Comparison of ENCODE assay signal across 8 cellular contexts in genomic region chr7:103343758-103344452, GRCh38. TPM values are rescaled to one million over a fixed set of nuclear protein-coding genes. Genes with fewer than 3 reads are reported as not detected.
DNase-seq lines count a peak whose midpoint lies in the region; ATAC-seq and TF ChIP-seq lines count a peak whose summit lies in the region.

No MANE protein-coding gene starts in this region.

- peaks cover 21% of the 10 kb centered on the region for H3K36me3 ChIP-seq in CD4-positive, CD25-positive, alpha-beta regulatory T cell (ENCODE audit: control insufficient read depth, insufficient read depth, low read length)
- peaks cover 14 to 21% of the 10 kb centered on the region in 2 donors for H3K36me3 ChIP-seq in mucosa of rectum (ENCODE audit: control insufficient read depth in 2 of 2, insufficient read depth in 2 of 2, low read length in 2 of 2)
- H3K36me3 ChIP-seq in stomach: peaks cover 12 to 32% (median 30%) of the 10 kb centered on the region in 4 donors

- no peaks in the 10 kb centered on the region for H3K9me3 Mint-ChIP-seq in CD4-positive, CD25-positive, alpha-beta regulatory T cell

- H3K27me3 ChIP-seq in CD4-positive, CD25-positive, alpha-beta regulatory T cell (ENCODE audit: control insufficient read depth, insufficient read depth, low read length): no peaks in the 10 kb centered on the region
- H3K27me3 ChIP-seq in mucosa of rectum (ENCODE audit: control insufficient read depth in 2 of 2, insufficient read depth in 2 of 2, low read length in 2 of 2) (no peaks in the 10 kb centered on the region), stomach (no peaks in the 10 kb centered on the region)

- H3K9ac ChIP-seq in mucosa of rectum (ENCODE audit: low read depth in 1 of 2, low read length in 2 of 2): peak overlapping the region; percentile 87 to 97

- peak overlapping the region; percentile 86 for H3K4me3 ChIP-seq in CD4-positive, CD25-positive, alpha-beta regulatory T cell (ENCODE audit: low read depth, low read length)
- H3K4me3 ChIP-seq in WI38 (ENCODE audit: low read depth, low read length) (peak overlapping the region; percentile 91), mucosa of rectum (ENCODE audit: low read length in 2 of 2) (peak overlapping the region; percentile 94 to 99), stomach (peak overlapping the region; percentile 80 to 95 (median 84))

- TF ChIP-seq CTCF in WI38 (IDR thresholded peaks at IDR 0.05; ENCODE audit: low read depth, low read length) (no peak), stomach (IDR thresholded peaks at IDR 0.05) (no peak)

- peak; percentile 9 to 10 for ATAC-seq in CD4-positive, CD25-positive, alpha-beta regulatory T cell (ENCODE audit: low read depth in 2 of 2)
- peak; percentile 3 for ATAC-seq in GM19324 (IDR thresholded peaks at IDR 0.05; ENCODE audit: low FRiP score, unreplicated experiment)

- peak; percentile 20 to 59 (median 24) for DNase-seq in CD4-positive, CD25-positive, alpha-beta regulatory T cell
- DNase-seq in HT-29 (ENCODE audit: low spot score): peak; percentile 62
- peak; percentile 19 for DNase-seq in effector CD4-positive, alpha-beta T cell
- no peak for DNase-seq in stomach
- DNase-seq in KG1 (lab: John Stamatoyannopoulos, UW): no peak

- H3K4me1 Mint-ChIP-seq in CD4-positive, CD25-positive, alpha-beta regulatory T cell: peaks cover 22 to 81% (median 60%) of the 10 kb centered on the region in 4 donors

- H3K4me3 Mint-ChIP-seq in CD4-positive, CD25-positive, alpha-beta regulatory T cell: peak overlapping the region; percentile 93 to 100 (median 98)

- H3K27me3 Mint-ChIP-seq in CD4-positive, CD25-positive, alpha-beta regulatory T cell: peaks cover 4% of the 10 kb centered on the region

- WGBS in stomach, 5 donors: 0 to 2% (median 1%) methylated on average over 26 of the region's 26 CpGs

- H3K27ac ChIP-seq in CD4-positive, CD25-positive, alpha-beta regulatory T cell (ENCODE audit: insufficient read depth, low read length, poor library complexity, severe bottlenecking): peak overlapping the region; percentile 82
- H3K27ac ChIP-seq in mucosa of rectum (ENCODE audit: low read depth in 2 of 2, low read length in 2 of 2) (peak overlapping the region; percentile 72 to 82), stomach (peak overlapping the region; percentile 78 to 92 (median 86))

- H3K9me3 ChIP-seq in CD4-positive, CD25-positive, alpha-beta regulatory T cell (ENCODE audit: control insufficient read depth in 2 of 2, low read length in 2 of 2): no peaks in the 10 kb centered on the region
- H3K9me3 ChIP-seq in mucosa of rectum (ENCODE audit: control insufficient read depth in 2 of 2, low read length in 2 of 2): no peaks in the 10 kb centered on the region
- no peaks in the 10 kb centered on the region for H3K9me3 ChIP-seq in stomach

- no peak for TF ChIP-seq POLR2A in stomach (IDR thresholded peaks at IDR 0.05)

- peaks cover 40% of the 10 kb centered on the region for H3K4me1 ChIP-seq in CD4-positive, CD25-positive, alpha-beta regulatory T cell (ENCODE audit: control insufficient read depth, insufficient read depth, low read length, poor library complexity, severe bottlenecking)
- H3K4me1 ChIP-seq in mucosa of rectum (ENCODE audit: control insufficient read depth in 2 of 2, insufficient read depth in 2 of 2, low read length in 2 of 2) (peaks cover 18 to 28% of the 10 kb centered on the region in 2 donors), stomach (peaks cover 20 to 67% (median 46%) of the 10 kb centered on the region in 4 donors)

- H3K36me3 Mint-ChIP-seq in CD4-positive, CD25-positive, alpha-beta regulatory T cell: peaks cover 28% of the 10 kb centered on the region

- no peak for TF ChIP-seq EP300 in stomach (IDR thresholded peaks at IDR 0.05)

- intact Hi-C loops in stomach (cut with DNase I; ENCODE audit: low total_unique reads): no loop called here

- peak overlapping the region; percentile 98 to 99 (median 98) for H3K27ac Mint-ChIP-seq in CD4-positive, CD25-positive, alpha-beta regulatory T cell

RNA-seq across cellular contexts. Expression of gene DNAJC2, which starts 0.7 kb away (rescaled TPM):
- total RNA-seq in CD4-positive, CD25-positive, alpha-beta regulatory T cell: 63.1 TPM
- polyA plus RNA-seq in CD4-positive, CD25-positive, alpha-beta regulatory T cell: 10 to 100 TPM; 17.3 to 23.7 (median 19.9) TPM
- total RNA-seq in HT-29 (2014; rRNA removed; shearing (Covaris generic)): 19.0 and 24.9 TPM in 2 replicates
- 10 to 100 TPM in 3 of 5 donors, 1 to 10 TPM in 2; 4.1 to 27.5 (median 19.3) TPM for total RNA-seq in stomach
- polyA plus RNA-seq in stomach: 10 to 100 TPM; 17.1 to 35.6 (median 22.7) TPM

RNA-seq across cellular contexts. Expression of gene PSMC2, which starts 3.5 kb away (rescaled TPM):
- total RNA-seq in CD4-positive, CD25-positive, alpha-beta regulatory T cell: 84.3 TPM
- 100 to 1,000 TPM; 153 to 214 (median 179) TPM for polyA plus RNA-seq in CD4-positive, CD25-positive, alpha-beta regulatory T cell
- 119 and 171 TPM in 2 replicates for total RNA-seq in HT-29 (2014; rRNA removed; shearing (Covaris generic))
- total RNA-seq in stomach: 100 to 1,000 TPM in 1 of 5 donors, 10 to 100 TPM in 4; 23.2 to 170 (median 37.4) TPM
- polyA plus RNA-seq in stomach: 100 to 1,000 TPM in 1 of 3 donors, 10 to 100 TPM in 2; 76.4 to 108 (median 96.7) TPM

RNA-seq across cellular contexts. Expression of gene PMPCB, which starts 46.7 kb away (rescaled TPM):
- total RNA-seq in CD4-positive, CD25-positive, alpha-beta regulatory T cell: 86.6 TPM
- 10 to 100 TPM; 85.5 to 89.7 (median 88.0) TPM for polyA plus RNA-seq in CD4-positive, CD25-positive, alpha-beta regulatory T cell
- total RNA-seq in HT-29 (2014; rRNA removed; shearing (Covaris generic)): 41.1 and 43.7 TPM in 2 replicates
- total RNA-seq in stomach: 10 to 100 TPM; 20.6 to 84.4 (median 46.8) TPM
- 10 to 100 TPM; 40.2 to 60.6 (median 57.4) TPM for polyA plus RNA-seq in stomach

Comparison
In these comparisons a context has a peak if more than half of its experiments do, and no peak if none do; other contexts are left out.
1. DNase-seq: peak in CD4-positive, CD25-positive, alpha-beta regulatory T cell (3 of 3), HT-29 (single experiment) and effector CD4-positive, alpha-beta T cell (single experiment); none in stomach (single experiment) and KG1 (single experiment).
2. Peak in every context shown above with its lines, with median percentiles within 50 percentile points of each other: H3K27ac ChIP-seq and H3K4me3 ChIP-seq.